26 cellular contexts compared by ENCODE assay signal in genomic region chr19:1497578-1498235, GRCh38. TPM values are rescaled to one million over a fixed set of nuclear protein-coding genes. Genes with fewer than 3 reads are reported as not detected.
"Had no signal": no experiment of that assay in that cellular context is flagged by ENCODE, and none has a peak within 500 bp of the region (broad histone marks: within the 10 kb centered on the region; RNA-seq: fewer than 3 reads in every experiment).

No MANE protein-coding gene starts in this region.

- H3K36me3 Mint-ChIP-seq: activated CD8-positive, alpha-beta memory T cell treated with anti-CD3 and anti-CD28 coated beads, Interleukin-2, amount 10 ng/mL, durations not matched to agents 7 days and 5 days; activated naive CD8-positive, alpha-beta T cell had no signal

- H3K9me3 ChIP-seq: colonic mucosa had no signal

- H3K4me1 Mint-ChIP-seq: WTC11 had no signal

- H3K9me3 Mint-ChIP-seq: activated CD4-positive, alpha-beta T cell treated with anti-CD3 and anti-CD28 coated beads, Interleukin-2, amount 10 ng/mL, durations not matched to agents 24 days and 14 days; activated T-cell treated with anti-CD3 and anti-CD28 coated beads, Interleukin-2, amount 50 U/mL, for 24 hours; activated T-helper 1 cell treated with anti-CD3 and anti-CD28 coated beads, Interleukin-12 subunit alpha, Interleukin-12 subunit beta, Interleukin-2, Interleukin-4 antibody, amounts not matched to agents 30 ng/mL and 10 ng/mL and 1 ng/mL, durations not matched to agents 14 hours and 24 hours and 36 hours; T-helper 1 cell treated with Interleukin-12 subunit alpha and Interleukin-12 subunit beta and Interleukin-4 antibody, amounts not matched to agents 30 μg/mL and 1 μg/mL, for 36 hours; WTC11 had no signal

- H3K27ac ChIP-seq: brain microvascular endothelial cell, cardiac muscle cell, colonic mucosa had no signal

- FAIRE-seq: RCC 7860 had no signal

- H3K4me3 ChIP-seq: cardiac muscle cell, colonic mucosa had no signal

- H3K36me3 ChIP-seq: brain microvascular endothelial cell, cardiac muscle cell, colonic mucosa had no signal

- H3K4me3 Mint-ChIP-seq: activated CD4-positive, alpha-beta T cell treated with anti-CD3 and anti-CD28 coated beads, Interleukin-2, amount 10 ng/mL, durations not matched to agents 24 days and 14 days; activated CD8-positive, alpha-beta memory T cell treated with anti-CD3 and anti-CD28 coated beads, Interleukin-2, amount 10 ng/mL, durations not matched to agents 7 days and 5 days; activated naive CD8-positive, alpha-beta T cell; activated T-cell treated with anti-CD3 and anti-CD28 coated beads, Interleukin-2, amount 50 U/mL, for 24 hours; activated T-helper 1 cell treated with anti-CD3 and anti-CD28 coated beads, Interleukin-12 subunit alpha, Interleukin-12 subunit beta, Interleukin-2, Interleukin-4 antibody, amounts not matched to agents 30 ng/mL and 10 ng/mL and 1 ng/mL, durations not matched to agents 14 hours and 24 hours and 36 hours; T-helper 1 cell treated with Interleukin-12 subunit alpha and Interleukin-12 subunit beta and Interleukin-4 antibody, amounts not matched to agents 30 μg/mL and 1 μg/mL, for 36 hours; WTC11 had no signal

- H3K27ac Mint-ChIP-seq: activated CD4-positive, alpha-beta T cell treated with anti-CD3 and anti-CD28 coated beads, Interleukin-2, amount 10 ng/mL, durations not matched to agents 24 days and 14 days; activated CD8-positive, alpha-beta memory T cell treated with anti-CD3 and anti-CD28 coated beads, Interleukin-2, amount 10 ng/mL, durations not matched to agents 7 days and 5 days; activated naive CD8-positive, alpha-beta T cell; activated T-cell treated with anti-CD3 and anti-CD28 coated beads, Interleukin-2, amount 50 U/mL, for 24 hours; activated T-helper 1 cell treated with anti-CD3 and anti-CD28 coated beads, Interleukin-12 subunit alpha, Interleukin-12 subunit beta, Interleukin-2, Interleukin-4 antibody, amounts not matched to agents 30 ng/mL and 10 ng/mL and 1 ng/mL, durations not matched to agents 14 hours and 24 hours and 36 hours; T-helper 1 cell treated with Interleukin-12 subunit alpha and Interleukin-12 subunit beta and Interleukin-4 antibody, amounts not matched to agents 30 μg/mL and 1 μg/mL, for 36 hours; WTC11 had no signal

- ATAC-seq: activated CD8-positive, alpha-beta memory T cell treated with anti-CD3 and anti-CD28 coated beads, Interleukin-2, amount 10 ng/mL, durations not matched to agents 7 days and 5 days; WTC11 had no signal

- H3K4me1 ChIP-seq: colonic mucosa had no signal

- DNase-seq: activated CD4-positive, alpha-beta T cell treated with anti-CD3 and anti-CD28 coated beads, Interleukin-2, amount 10 ng/mL, durations not matched to agents 24 days and 14 days; activated CD4-positive, alpha-beta T cell treated with anti-CD3 and anti-CD28 coated beads, Interleukin-2, amount 50 U/mL, for 48 hours; activated CD4-positive, CD25-positive, alpha-beta regulatory T cell treated with anti-CD3 and anti-CD28 coated beads, Interleukin-2, amount 50 U/mL, for 72 hours; activated CD8-positive, alpha-beta memory T cell treated with anti-CD3 and anti-CD28 coated beads, Interleukin-2, amount 10 ng/mL, durations not matched to agents 7 days and 5 days; activated effector memory CD4-positive, alpha-beta T cell treated with Interleukin-2 at 50 U/mL for 16 hours; activated naive CD4-positive, alpha-beta T cell; activated T-cell treated with anti-CD3 and anti-CD28 coated beads, Interleukin-2, amount 50 U/mL, for 24 hours; amygdala; brain microvascular endothelial cell; cerebellar nuclear complex; colonic mucosa; MM.1S; NCI-H1105; NCI-H1436; NCI-H1694 treated with DMSO at 0.1 percent for 48 hours; NCI-H2029 treated with DMSO at 0.1 percent for 48 hours; NCI-H510A treated with DMSO at 0.1 percent for 48 hours; NCI-H69; SHP77 treated with DMSO at 0.1 percent for 48 hours had no signal

RNA-seq across cellular contexts. Expression of gene PLK5, which starts 26.2 kb away (rescaled TPM):
- total RNA-seq: activated CD4-positive, alpha-beta T cell treated with anti-CD3 and anti-CD28 coated beads, Interleukin-2, amount 10 ng/mL, durations not matched to agents 24 days and 14 days; activated CD8-positive, alpha-beta memory T cell treated with anti-CD3 and anti-CD28 coated beads, Interleukin-2, amount 10 ng/mL, durations not matched to agents 7 days and 5 days; activated T-helper 1 cell treated with anti-CD3 and anti-CD28 coated beads, Interleukin-12 subunit alpha, Interleukin-12 subunit beta, Interleukin-2, Interleukin-4 antibody, amounts not matched to agents 30 ng/mL and 10 ng/mL and 1 ng/mL, durations not matched to agents 14 hours and 24 hours and 36 hours; colonic mucosa; SK-MEL-5 had no signal
